1 cellular context compared by ENCODE assay signal in the genomic region with DNA sequence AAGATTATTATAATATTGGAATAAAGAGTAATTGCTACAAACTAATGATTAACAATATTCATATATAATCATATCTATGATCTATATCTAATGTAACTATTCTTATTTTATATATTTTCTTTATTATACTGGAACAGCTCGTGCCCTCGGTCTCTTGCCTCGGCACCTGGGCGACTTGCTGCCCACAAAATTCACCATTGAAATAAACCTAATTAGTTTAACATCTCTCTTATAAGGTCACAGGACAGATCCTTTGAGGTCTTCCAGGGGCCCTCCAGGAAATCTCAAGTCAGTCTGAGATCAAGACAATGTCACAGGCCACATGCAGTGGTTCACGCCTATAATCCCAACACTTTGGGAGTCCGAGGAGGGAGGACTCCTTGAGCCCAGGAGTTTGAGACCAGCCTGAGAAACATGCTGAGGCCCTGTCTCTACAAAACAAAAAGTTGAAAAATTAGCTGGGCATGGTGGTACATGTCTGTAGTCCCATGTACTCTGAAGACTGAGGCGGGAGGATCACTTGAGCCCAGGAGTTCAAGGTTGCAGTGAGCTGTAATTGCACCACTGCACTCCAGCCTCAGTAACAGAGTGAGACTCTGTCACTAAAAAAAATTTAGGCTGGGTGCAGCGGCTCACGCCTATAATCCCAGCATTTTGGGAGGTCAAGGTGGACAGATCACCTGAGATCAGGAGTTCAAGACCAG.
A peak's percentile ranks its signal among the peaks of the same experiment; 100 is the strongest.
TF ChIP-seq lines count a peak whose summit lies in the region.

No MANE protein-coding gene starts in this region.

TF ChIP-seq in K562, 482 proteins besides CTCF, POLR2A, EP300 and RAD21:
- TF ChIP-seq ZNF445 (CRISPR knock-in tag; IDR thresholded peaks at IDR 0.05; ENCODE audit: low read depth) = 0 out of 2 replicates have a peak, but pooled peaks have one; percentile 3
- TF ChIP-seq KLF10 (CRISPR knock-in tag; IDR thresholded peaks at IDR 0.05) = peak; percentile 65; the same call in 1 of the 2 replicates
- TF ChIP-seq, protein P1, sequence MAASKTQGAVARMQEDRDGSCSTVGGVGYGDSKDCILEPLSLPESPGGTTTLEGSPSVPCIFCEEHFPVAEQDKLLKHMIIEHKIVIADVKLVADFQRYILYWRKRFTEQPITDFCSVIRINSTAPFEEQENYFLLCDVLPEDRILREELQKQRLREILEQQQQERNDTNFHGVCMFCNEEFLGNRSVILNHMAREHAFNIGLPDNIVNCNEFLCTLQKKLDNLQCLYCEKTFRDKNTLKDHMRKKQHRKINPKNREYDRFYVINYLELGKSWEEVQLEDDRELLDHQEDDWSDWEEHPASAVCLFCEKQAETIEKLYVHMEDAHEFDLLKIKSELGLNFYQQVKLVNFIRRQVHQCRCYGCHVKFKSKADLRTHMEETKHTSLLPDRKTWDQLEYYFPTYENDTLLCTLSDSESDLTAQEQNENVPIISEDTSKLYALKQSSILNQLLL (CRISPR knock-in tag; IDR thresholded peaks at IDR 0.05; ENCODE audit: borderline replicate concordance) = 0 out of 2 replicates have a peak, but pooled peaks have one; percentile 8
- peak; percentile 24 for TF ChIP-seq WHSC1 (IDR thresholded peaks at IDR 0.05; ENCODE audit: low read length)
- TF ChIP-seq ZNF140 (CRISPR knock-in tag; IDR thresholded peaks at IDR 0.05) = 0 out of 2 replicates have a peak, but pooled peaks have one; percentile 40
- peak; percentile 38 for TF ChIP-seq HMG20A (CRISPR knock-in tag; conservative IDR thresholded peaks at IDR 0.05)
- TF ChIP-seq ZNF311 (CRISPR knock-in tag; IDR thresholded peaks at IDR 0.05) = no peak; the same call in 1 of the 2 replicates
- peak; percentile 18; the same call in 1 of the 2 replicates for TF ChIP-seq NFIX (CRISPR knock-in tag; IDR thresholded peaks at IDR 0.05; ENCODE audit: low read depth)
- TF ChIP-seq HEY1 (CRISPR knock-in tag; IDR thresholded peaks at IDR 0.05; ENCODE audit: borderline replicate concordance) = no peak
- TF ChIP-seq, protein P2, sequence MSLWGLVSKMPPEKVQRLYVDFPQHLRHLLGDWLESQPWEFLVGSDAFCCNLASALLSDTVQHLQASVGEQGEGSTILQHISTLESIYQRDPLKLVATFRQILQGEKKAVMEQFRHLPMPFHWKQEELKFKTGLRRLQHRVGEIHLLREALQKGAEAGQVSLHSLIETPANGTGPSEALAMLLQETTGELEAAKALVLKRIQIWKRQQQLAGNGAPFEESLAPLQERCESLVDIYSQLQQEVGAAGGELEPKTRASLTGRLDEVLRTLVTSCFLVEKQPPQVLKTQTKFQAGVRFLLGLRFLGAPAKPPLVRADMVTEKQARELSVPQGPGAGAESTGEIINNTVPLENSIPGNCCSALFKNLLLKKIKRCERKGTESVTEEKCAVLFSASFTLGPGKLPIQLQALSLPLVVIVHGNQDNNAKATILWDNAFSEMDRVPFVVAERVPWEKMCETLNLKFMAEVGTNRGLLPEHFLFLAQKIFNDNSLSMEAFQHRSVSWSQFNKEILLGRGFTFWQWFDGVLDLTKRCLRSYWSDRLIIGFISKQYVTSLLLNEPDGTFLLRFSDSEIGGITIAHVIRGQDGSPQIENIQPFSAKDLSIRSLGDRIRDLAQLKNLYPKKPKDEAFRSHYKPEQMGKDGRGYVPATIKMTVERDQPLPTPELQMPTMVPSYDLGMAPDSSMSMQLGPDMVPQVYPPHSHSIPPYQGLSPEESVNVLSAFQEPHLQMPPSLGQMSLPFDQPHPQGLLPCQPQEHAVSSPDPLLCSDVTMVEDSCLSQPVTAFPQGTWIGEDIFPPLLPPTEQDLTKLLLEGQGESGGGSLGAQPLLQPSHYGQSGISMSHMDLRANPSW (CRISPR knock-in tag; IDR thresholded peaks at IDR 0.05) = peak; percentile 90; the same call in 1 of the 2 replicates
- no peak for TF ChIP-seq PRMT5 (CRISPR knock-in tag; IDR thresholded peaks at IDR 0.05)
- 0 out of 2 replicates have a peak, but pooled peaks have one; percentile 41 for TF ChIP-seq ZNF561 (CRISPR knock-in tag; conservative IDR thresholded peaks at IDR 0.05)
- TF ChIP-seq, protein P3, sequence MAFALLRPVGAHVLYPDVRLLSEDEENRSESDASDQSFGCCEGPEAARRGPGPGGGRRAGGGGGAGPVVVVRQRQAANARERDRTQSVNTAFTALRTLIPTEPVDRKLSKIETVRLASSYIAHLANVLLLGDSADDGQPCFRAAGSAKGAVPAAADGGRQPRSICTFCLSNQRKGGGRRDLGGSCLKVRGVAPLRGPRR (CRISPR knock-in tag; IDR thresholded peaks at IDR 0.05) = 0 out of 2 replicates have a peak, but pooled peaks have one; percentile 38
- TF ChIP-seq MTF1 (CRISPR knock-in tag; IDR thresholded peaks at IDR 0.05; ENCODE audit: borderline replicate concordance) = 0 out of 2 replicates have a peak, but pooled peaks have one; percentile 43
- TF ChIP-seq GABPB2 (CRISPR knock-in tag; conservative IDR thresholded peaks at IDR 0.05) = 0 out of 2 replicates have a peak, but pooled peaks have one; percentile 12
- TF ChIP-seq ZNF830 (CRISPR knock-in tag; IDR thresholded peaks at IDR 0.05) = 0 out of 2 replicates have a peak, but pooled peaks have one; percentile 21
- TF ChIP-seq ZNF778 (CRISPR knock-in tag; IDR thresholded peaks at IDR 0.05) = peak; percentile 78; the same call in 1 of the 2 replicates
- 0 out of 2 replicates have a peak, but pooled peaks have one; percentile 46 for TF ChIP-seq ZNF444 (CRISPR knock-in tag; IDR thresholded peaks at IDR 0.05)
- TF ChIP-seq, protein P4, sequence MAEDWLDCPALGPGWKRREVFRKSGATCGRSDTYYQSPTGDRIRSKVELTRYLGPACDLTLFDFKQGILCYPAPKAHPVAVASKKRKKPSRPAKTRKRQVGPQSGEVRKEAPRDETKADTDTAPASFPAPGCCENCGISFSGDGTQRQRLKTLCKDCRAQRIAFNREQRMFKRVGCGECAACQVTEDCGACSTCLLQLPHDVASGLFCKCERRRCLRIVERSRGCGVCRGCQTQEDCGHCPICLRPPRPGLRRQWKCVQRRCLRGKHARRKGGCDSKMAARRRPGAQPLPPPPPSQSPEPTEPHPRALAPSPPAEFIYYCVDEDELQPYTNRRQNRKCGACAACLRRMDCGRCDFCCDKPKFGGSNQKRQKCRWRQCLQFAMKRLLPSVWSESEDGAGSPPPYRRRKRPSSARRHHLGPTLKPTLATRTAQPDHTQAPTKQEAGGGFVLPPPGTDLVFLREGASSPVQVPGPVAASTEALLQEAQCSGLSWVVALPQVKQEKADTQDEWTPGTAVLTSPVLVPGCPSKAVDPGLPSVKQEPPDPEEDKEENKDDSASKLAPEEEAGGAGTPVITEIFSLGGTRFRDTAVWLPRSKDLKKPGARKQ (CRISPR knock-in tag; IDR thresholded peaks at IDR 0.05) = peak; percentile 82
- TF ChIP-seq RBM34 (IDR thresholded peaks at IDR 0.05; ENCODE audit: borderline replicate concordance, insufficient read depth, low read length) = no peak
- TF ChIP-seq, protein P5, sequence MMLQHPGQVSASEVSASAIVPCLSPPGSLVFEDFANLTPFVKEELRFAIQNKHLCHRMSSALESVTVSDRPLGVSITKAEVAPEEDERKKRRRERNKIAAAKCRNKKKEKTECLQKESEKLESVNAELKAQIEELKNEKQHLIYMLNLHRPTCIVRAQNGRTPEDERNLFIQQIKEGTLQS (IDR thresholded peaks at IDR 0.05) = no peak
- TF ChIP-seq, protein P5 (CRISPR knock-in tag; conservative IDR thresholded peaks at IDR 0.05) = peak; percentile 29; the same call in 1 of the 2 replicates
- no peak for TF ChIP-seq NONO (IDR thresholded peaks at IDR 0.05; ENCODE audit: low read depth in 2 of 2, low read length in 1 of 2)
- TF ChIP-seq, protein P6, sequence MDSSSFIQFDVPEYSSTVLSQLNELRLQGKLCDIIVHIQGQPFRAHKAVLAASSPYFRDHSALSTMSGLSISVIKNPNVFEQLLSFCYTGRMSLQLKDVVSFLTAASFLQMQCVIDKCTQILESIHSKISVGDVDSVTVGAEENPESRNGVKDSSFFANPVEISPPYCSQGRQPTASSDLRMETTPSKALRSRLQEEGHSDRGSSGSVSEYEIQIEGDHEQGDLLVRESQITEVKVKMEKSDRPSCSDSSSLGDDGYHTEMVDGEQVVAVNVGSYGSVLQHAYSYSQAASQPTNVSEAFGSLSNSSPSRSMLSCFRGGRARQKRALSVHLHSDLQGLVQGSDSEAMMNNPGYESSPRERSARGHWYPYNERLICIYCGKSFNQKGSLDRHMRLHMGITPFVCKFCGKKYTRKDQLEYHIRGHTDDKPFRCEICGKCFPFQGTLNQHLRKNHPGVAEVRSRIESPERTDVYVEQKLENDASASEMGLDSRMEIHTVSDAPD (CRISPR knock-in tag; IDR thresholded peaks at IDR 0.05) = no peak
- no peak for TF ChIP-seq KHSRP (IDR thresholded peaks at IDR 0.05)
- TF ChIP-seq ZNF764 (CRISPR knock-in tag; IDR thresholded peaks at IDR 0.05; ENCODE audit: low read depth) = no peak; the same call in 1 of the 2 replicates
